26 cellular contexts compared by ENCODE assay signal in genomic region chr12:65946821-65947220, GRCh38.
"Had no signal": no experiment of that assay in that cellular context is flagged by ENCODE, and none has a peak within 500 bp of the region (broad histone marks: within the 10 kb centered on the region; RNA-seq: fewer than 3 reads in every experiment).

No MANE protein-coding gene starts in this region.

- H3K27me3 ChIP-seq: body of pancreas, neutrophil, right atrium auricular region, tibial nerve, vagina had no signal

- H3K36me3 ChIP-seq: gastroesophageal sphincter, heart right ventricle, lower lobe of right lung, neutrophil, right atrium auricular region, tibial nerve, vagina had no signal

- H3K9me3 Mint-ChIP-seq: activated T-helper 2 cell treated with anti-CD3 and anti-CD28 coated beads, Interferon-gamma antibody, Interleukin-2, Interleukin-4, amounts not matched to agents 10 μg/mL and 5 μg/mL and 100 μg/mL, durations not matched to agents 14 hours and 24 hours and 36 hours had no signal

- H3K4me3 ChIP-seq: body of pancreas, coronary artery, gastroesophageal sphincter, heart right ventricle, lower lobe of right lung, right atrium auricular region, skin epidermis, tibial nerve, vagina had no signal

- H3K9me3 ChIP-seq: body of pancreas, gastroesophageal sphincter, heart right ventricle, lower lobe of right lung, neutrophil, right atrium auricular region, tibial nerve, vagina had no signal

- ATAC-seq: body of pancreas, gastroesophageal sphincter, heart right ventricle, lower lobe of right lung had no signal

- H3K4me1 ChIP-seq: body of pancreas had no signal

- DNase-seq: activated CD4-positive, alpha-beta T cell treated with anti-CD3 and anti-CD28 coated beads for 1 hour; activated CD4-positive, alpha-beta T cell treated with anti-CD3 and anti-CD28 coated beads, Interleukin-2, amount 50 U/mL, for 48 hours; activated naive CD4-positive, alpha-beta T cell treated with anti-CD3 and anti-CD28 coated beads, Interleukin-2, amount 50 U/mL, for 16 hours; activated T-cell treated with anti-CD3 and anti-CD28 coated beads, Interleukin-2, amount 50 U/mL, for 1 hour; body of pancreas; central memory CD4-positive, alpha-beta T cell; effector CD8-positive, alpha-beta T cell; heart right ventricle; left colon; lower lobe of right lung; midbrain; stimulated activated CD4-positive, alpha-beta T cell treated with anti-CD3 and anti-CD28 coated beads, Interleukin-4, amount 100 ng/mL, for 4 hours; stimulated activated CD8-positive, alpha-beta memory T cell treated with anti-CD3 and anti-CD28 coated beads, Interleukin-4, amount 100 ng/mL, for 48 hours; stimulated activated naive CD4-positive, alpha-beta T cell treated with Interleukin-2 at 50 U/mL for 16 hours; substantia nigra; T-helper 1 cell; T1000 had no signal

- H3K27ac ChIP-seq: body of pancreas, coronary artery, gastroesophageal sphincter, heart right ventricle, lower lobe of right lung, neutrophil, right atrium auricular region, tibial nerve, vagina, VCaP had no signal

- H3K27ac Mint-ChIP-seq: activated T-helper 2 cell treated with anti-CD3 and anti-CD28 coated beads, Interferon-gamma antibody, Interleukin-2, Interleukin-4, amounts not matched to agents 10 μg/mL and 5 μg/mL and 100 μg/mL, durations not matched to agents 14 hours and 24 hours and 36 hours had no signal
